Comparison of ENCODE assay signal across 19 cellular contexts in the genomic region with DNA sequence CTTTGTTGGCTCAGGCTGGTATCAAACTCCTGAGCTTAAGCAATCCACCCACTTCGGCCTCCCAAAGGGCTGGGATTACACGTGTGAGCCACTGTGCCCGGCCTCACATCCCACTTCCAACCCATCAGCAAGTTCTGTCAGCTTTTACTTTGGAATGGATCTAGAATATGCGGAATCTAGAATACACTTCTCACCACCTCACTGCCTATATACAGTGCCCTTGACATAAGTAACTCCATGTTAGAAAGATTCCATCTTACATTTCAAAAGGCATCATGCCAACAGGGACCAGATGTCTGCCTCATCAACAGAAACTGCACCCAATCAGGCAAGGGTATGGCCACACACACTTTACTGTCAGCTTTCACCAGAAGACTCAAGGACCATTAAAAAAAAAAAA.
"Had no signal": no experiment of that assay in that cellular context is flagged by ENCODE, and none has a peak within 500 bp of the region (broad histone marks: within the 10 kb centered on the region; RNA-seq: fewer than 3 reads in every experiment).

No MANE protein-coding gene starts in this region.

- H3K36me3 ChIP-seq: gastrocnemius medialis, heart left ventricle had no signal

- H3K27me3 ChIP-seq: body of pancreas, foreskin keratinocyte, gastrocnemius medialis, heart left ventricle had no signal

- H3K27ac Mint-ChIP-seq: activated CD8-positive, alpha-beta T cell treated with anti-CD3 and anti-CD28 coated beads for 36 hours; activated naive CD8-positive, alpha-beta T cell; activated T-helper 17 cell treated with anti-CD3 and anti-CD28 coated beads, Interleukin-2, amount 50 U/mL, for 72 hours had no signal

- H3K36me3 Mint-ChIP-seq: activated naive CD8-positive, alpha-beta T cell had no signal

- H3K9me3 ChIP-seq: body of pancreas, gastrocnemius medialis, heart left ventricle had no signal

- H3K9me3 Mint-ChIP-seq: activated CD8-positive, alpha-beta T cell treated with anti-CD3 and anti-CD28 coated beads for 36 hours; activated T-cell treated with anti-CD3 and anti-CD28 coated beads, Interleukin-2, amount 50 U/mL, for 4 hours; activated T-helper 17 cell treated with anti-CD3 and anti-CD28 coated beads, Interleukin-2, amount 50 U/mL, for 72 hours had no signal

- DNase-seq: activated CD4-positive, alpha-beta T cell treated with anti-CD3 and anti-CD28 coated beads for 1 hour; activated CD4-positive, alpha-beta T cell treated with anti-CD3 and anti-CD28 coated beads for 4 hours; activated CD4-positive, alpha-beta T cell treated with anti-CD3 and anti-CD28 coated beads, Interleukin-2, amount 50 U/mL, for 1 hour; activated CD4-positive, alpha-beta T cell treated with anti-CD3 and anti-CD28 coated beads, Interleukin-2, amount 50 U/mL, for 48 hours; activated CD8-positive, alpha-beta T cell treated with anti-CD3 and anti-CD28 coated beads for 36 hours; activated gamma-delta T cell treated with Interleukin-2 at 50 U/mL for 16 hours; activated naive CD4-positive, alpha-beta T cell treated with anti-CD3 and anti-CD28 coated beads, Interleukin-2, amount 50 U/mL, for 16 hours; activated naive CD4-positive, alpha-beta T cell treated with Interleukin-2 at 50 U/mL for 16 hours; activated T-cell treated with anti-CD3 and anti-CD28 coated beads, Interleukin-2, amount 50 U/mL, for 4 hours; amniotic stem cell; body of pancreas; foreskin keratinocyte; glutamatergic neuron; T-helper 2 cell had no signal

- H3K4me1 Mint-ChIP-seq: activated T-helper 17 cell treated with anti-CD3 and anti-CD28 coated beads, Interleukin-2, amount 50 U/mL, for 72 hours had no signal

- H3K4me1 ChIP-seq: foreskin keratinocyte had no signal

- H3K27ac ChIP-seq: body of pancreas, foreskin keratinocyte, gastrocnemius medialis, heart left ventricle had no signal

- H3K4me3 ChIP-seq: body of pancreas, gastrocnemius medialis, heart left ventricle had no signal

- FAIRE-seq: colon had no signal

- H3K4me3 Mint-ChIP-seq: activated CD8-positive, alpha-beta T cell treated with anti-CD3 and anti-CD28 coated beads for 36 hours; activated naive CD8-positive, alpha-beta T cell; activated T-cell treated with anti-CD3 and anti-CD28 coated beads, Interleukin-2, amount 50 U/mL, for 4 hours; activated T-helper 17 cell treated with anti-CD3 and anti-CD28 coated beads, Interleukin-2, amount 50 U/mL, for 72 hours had no signal
